Comparison of ENCODE assay signal across 8 cellular contexts in the genomic region with DNA sequence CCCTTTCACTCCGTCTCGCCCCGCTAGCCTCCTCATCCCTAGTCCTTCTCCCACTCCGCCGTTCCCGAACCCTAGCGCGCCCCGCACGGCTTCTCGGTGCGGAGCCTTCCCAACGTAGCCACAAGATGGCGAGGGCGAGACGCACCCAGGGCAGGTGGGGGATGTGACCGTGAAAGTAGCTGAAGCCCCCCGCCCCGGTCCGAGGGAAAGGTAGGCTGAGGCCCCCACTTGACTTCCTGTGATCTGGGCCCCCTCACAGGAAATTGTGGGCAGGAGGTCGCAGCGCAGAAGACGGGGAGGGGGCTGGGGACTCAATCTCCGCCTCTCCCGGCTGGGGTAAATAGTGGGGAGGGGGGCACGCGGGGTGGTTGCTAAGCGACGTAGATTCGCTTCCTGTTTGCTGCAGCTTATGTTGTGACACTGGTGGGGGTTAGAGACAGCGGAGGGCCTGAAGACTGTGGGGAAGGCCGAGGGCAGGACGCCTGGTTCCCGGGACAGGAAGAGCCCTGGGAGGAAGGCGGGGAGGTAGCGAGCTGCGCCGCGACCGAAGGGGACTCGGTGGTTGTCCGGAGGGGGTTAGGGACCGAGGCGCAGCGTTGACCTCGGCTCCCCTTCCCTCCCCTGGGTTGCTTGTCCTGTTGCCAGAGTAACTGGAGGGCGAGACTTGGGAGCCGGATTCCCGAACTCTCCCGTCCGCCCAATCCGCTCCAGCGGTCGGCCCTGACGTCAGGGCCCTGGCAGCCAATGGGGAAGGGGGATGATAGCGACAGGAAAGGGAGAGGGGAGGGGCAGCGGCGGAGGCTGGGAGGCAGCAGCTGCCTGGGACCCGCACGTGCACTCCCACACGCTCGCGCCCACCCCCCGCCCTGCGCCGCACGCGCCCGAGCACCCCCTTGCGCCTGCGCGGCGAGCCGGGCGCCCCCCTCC. TPM values are rescaled to one million over a fixed set of nuclear protein-coding genes. Genes with fewer than 3 reads are reported as not detected.
DNase-seq lines count a peak whose midpoint lies in the region; ATAC-seq, FAIRE-seq and TF ChIP-seq lines count a peak whose summit lies in the region.

No MANE protein-coding gene starts in this region.

- H3K9ac ChIP-seq in adipocyte (ENCODE audit: low read length), result peak overlapping the region; percentile 90

- intact Hi-C loops in pancreas (cut with DNase I) (no loop called here), tibial artery (cut with DNase I; ENCODE audit: low total_unique reads) (no loop called here)

- H3K9me3 ChIP-seq in adipocyte (ENCODE audit: control insufficient read depth, low read length), result no peaks in the 10 kb centered on the region
- H3K9me3 ChIP-seq in cardiac muscle cell (ENCODE audit: low read depth), result no peaks in the 10 kb centered on the region
- H3K9me3 ChIP-seq in pancreas, result no peaks in the 10 kb centered on the region
- no peaks in the 10 kb centered on the region for H3K9me3 ChIP-seq in tibial artery

- POLR2A ChIA-PET in GM10248 (lab: Yijun Ruan, JAX), result interaction anchor here (0.6 to 1.1 kb wide), 4 partner anchors 22 to 555 kb away, joined by 3 to 4 read pairs (median 3); a partner anchor contains a TSS

- H3K4me3 ChIP-seq in adipocyte (ENCODE audit: low read length) (peak overlapping the region; percentile 88), cardiac muscle cell (peak overlapping the region; percentile 84), pancreas (peak overlapping the region; percentile 47 to 76 (median 58)), tibial artery (peak overlapping the region; percentile 82 to 90)

- peak; percentile 92 for DNase-seq in GM10248 (ENCODE audit: extremely low spot score)
- DNase-seq in NCI-H1436 treated with DMSO at 0.1 percent for 48 hours (lab: John Stamatoyannopoulos, UW), result peak; percentile 71
- peak; percentile 97 for DNase-seq in SW480 (ENCODE audit: low spot score)
- peak; percentile 99 for DNase-seq in adipocyte (ENCODE audit: low read depth)
- DNase-seq in cardiac muscle cell (ENCODE audit: low read depth in 1 of 2, low spot score in 1 of 2), result peak; percentile 98 to 100
- DNase-seq in pancreas, result peak; percentile 94 to 99 (median 98)
- peak; percentile 98 to 99 for DNase-seq in tibial artery

- CTCF ChIA-PET in GM10248 (lab: Yijun Ruan, JAX), result interaction anchor here (0.7 to 4.6 kb wide), 18 partner anchors 10 to 284 kb away, joined by 3 to 29 read pairs (median 4); a partner anchor contains a TSS

- TF ChIP-seq CTCF in GM10248 (IDR thresholded peaks at IDR 0.05; ENCODE audit: control extremely low read depth, extremely low read depth, low read depth, missing control alignments), result peak; percentile 95
- peak; percentile 85 for TF ChIP-seq CTCF in cardiac muscle cell (IDR thresholded peaks at IDR 0.05; ENCODE audit: low read depth, low read length)
- peak; percentile 58 to 68 (median 62) for TF ChIP-seq CTCF in pancreas (IDR thresholded peaks at IDR 0.05)
- TF ChIP-seq CTCF in tibial artery (IDR thresholded peaks at IDR 0.05), result peak; percentile 76 to 78

- H3K4me1 ChIP-seq in adipocyte (ENCODE audit: control insufficient read depth, insufficient read depth, low read length), result peaks cover 32% of the 10 kb centered on the region
- H3K4me1 ChIP-seq in cardiac muscle cell (ENCODE audit: low read depth), result peaks cover 16% of the 10 kb centered on the region
- peaks cover 3 to 11% (median 5%) of the 10 kb centered on the region in 3 donors for H3K4me1 ChIP-seq in pancreas
- H3K4me1 ChIP-seq in tibial artery, result peaks cover 0 to 39% (median 32%) of the 10 kb centered on the region in 4 donors

- 1% methylated on average over 68 to 75 of the region's 75 CpGs for WGBS in pancreas, 2 donors

- H3K27ac ChIP-seq in cardiac muscle cell (peak overlapping the region; percentile 87), pancreas (peak overlapping the region; percentile 94 to 100 (median 98)), tibial artery (peak overlapping the region; percentile 96)

- FAIRE-seq in pancreas (lab: Jason Lieb, UNC), result no peak

- no peaks in the 10 kb centered on the region for H3K36me3 ChIP-seq in adipocyte (ENCODE audit: control insufficient read depth, insufficient read depth, low read length, severe bottlenecking)
- H3K36me3 ChIP-seq in cardiac muscle cell, result no peaks in the 10 kb centered on the region
- no peaks in the 10 kb centered on the region for H3K36me3 ChIP-seq in pancreas
- H3K36me3 ChIP-seq in tibial artery, result no peaks in the 10 kb centered on the region

- ATAC-seq in HG02763 (IDR thresholded peaks at IDR 0.05; ENCODE audit: unreplicated experiment), result peak; percentile 53
- peak; percentile 67 to 77 (median 72) for ATAC-seq in pancreas

- peaks cover 15% of the 10 kb centered on the region for H3K27me3 ChIP-seq in adipocyte (replicated peaks; ENCODE audit: control insufficient read depth, insufficient read depth, low read length)
- no peaks in the 10 kb centered on the region for H3K27me3 ChIP-seq in cardiac muscle cell
- H3K27me3 ChIP-seq in pancreas, result no peaks in the 10 kb centered on the region
- H3K27me3 ChIP-seq in tibial artery, result peaks cover 0 to 20% of the 10 kb centered on the region in 2 donors

RNA-seq across cellular contexts. Expression of a gene that starts 1.1 kb away (rescaled TPM):
- 11.1 and 20.8 TPM in 2 replicates for total RNA-seq in cardiac muscle cell
- 9.0 and 9.7 TPM in 2 replicates for polyA plus RNA-seq in cardiac muscle cell
- total RNA-seq in pancreas, result 10 to 100 TPM; 14.9 to 23.7 (median 17.3) TPM
- polyA plus RNA-seq in pancreas, result 10 to 100 TPM in 1 of 2 donors, 1 to 10 TPM in 1; 8.9 to 15.3 TPM

RNA-seq across cellular contexts. Expression of a gene that starts 19.7 kb away (rescaled TPM):
- total RNA-seq in cardiac muscle cell (27.4 and 51.2 TPM in 2 replicates), pancreas (1 to 10 TPM; 2.1 to 4.2 (median 2.4) TPM)
- polyA plus RNA-seq in cardiac muscle cell (31.3 and 66.1 TPM in 2 replicates), pancreas (10 to 100 TPM; 21.6 to 28.5 TPM)

RNA-seq across cellular contexts. Expression of a gene that starts 22.2 kb away (rescaled TPM):
- total RNA-seq in cardiac muscle cell (107 and 130 TPM in 2 replicates), pancreas (10 to 100 TPM; 20.1 to 29.6 (median 26.6) TPM)
- polyA plus RNA-seq in cardiac muscle cell (158 and 168 TPM in 2 replicates), pancreas (10 to 100 TPM; 75.7 to 87.2 TPM)

RNA-seq across cellular contexts. Expression of a gene that starts 22.6 kb away (rescaled TPM):
- total RNA-seq in cardiac muscle cell (14.0 and 14.3 TPM in 2 replicates), pancreas (10 to 100 TPM in 1 of 6 donors, 1 to 10 TPM in 5; 5.0 to 10.5 (median 8.4) TPM)
- polyA plus RNA-seq in cardiac muscle cell (10.7 and 13.7 TPM in 2 replicates), pancreas (1 to 10 TPM; 4.9 to 8.5 TPM)

RNA-seq across cellular contexts. Expression of a gene that starts 53.4 kb away (rescaled TPM):
- total RNA-seq in cardiac muscle cell, result 40.2 and 64.7 TPM in 2 replicates
- 15.9 and 19.7 TPM in 2 replicates for polyA plus RNA-seq in cardiac muscle cell
- 100 to 1,000 TPM in 1 of 6 donors, 10 to 100 TPM in 5; 35.9 to 101 (median 43.1) TPM for total RNA-seq in pancreas
- 100 to 1,000 TPM; 117 to 143 TPM for polyA plus RNA-seq in pancreas

Comparison
In these comparisons a context has a peak if more than half of its experiments do, and no peak if none do; other contexts are left out.
1. Peak in every context shown above with its lines: DNase-seq, ATAC-seq, H3K4me3 ChIP-seq and H3K27ac ChIP-seq.